ENCODE assay signal across 1 cellular context in the genomic region with DNA sequence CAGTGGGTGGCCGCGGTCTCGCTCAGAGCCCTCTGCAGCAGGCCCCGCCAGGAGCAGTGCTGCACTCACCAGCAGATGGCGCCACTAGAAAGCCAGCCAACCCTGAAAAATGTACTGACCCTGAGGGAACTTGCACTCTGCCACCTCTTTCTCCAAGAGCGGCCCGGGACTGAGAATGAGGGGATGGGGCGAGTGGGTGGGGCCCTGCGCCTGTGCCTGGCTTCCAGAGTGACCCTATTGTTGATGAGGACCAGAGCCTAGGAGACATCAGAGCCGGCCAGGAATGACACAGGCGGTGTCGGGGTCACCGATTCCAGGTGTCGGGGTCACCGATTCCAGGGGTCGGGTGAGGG.
TF ChIP-seq lines count a peak whose summit lies in the region.

No MANE protein-coding gene starts in this region.

TF ChIP-seq in GM23338, 12 proteins besides CTCF, POLR2A, EP300 and RAD21 (continued from another document):
- TF ChIP-seq, protein P1, sequence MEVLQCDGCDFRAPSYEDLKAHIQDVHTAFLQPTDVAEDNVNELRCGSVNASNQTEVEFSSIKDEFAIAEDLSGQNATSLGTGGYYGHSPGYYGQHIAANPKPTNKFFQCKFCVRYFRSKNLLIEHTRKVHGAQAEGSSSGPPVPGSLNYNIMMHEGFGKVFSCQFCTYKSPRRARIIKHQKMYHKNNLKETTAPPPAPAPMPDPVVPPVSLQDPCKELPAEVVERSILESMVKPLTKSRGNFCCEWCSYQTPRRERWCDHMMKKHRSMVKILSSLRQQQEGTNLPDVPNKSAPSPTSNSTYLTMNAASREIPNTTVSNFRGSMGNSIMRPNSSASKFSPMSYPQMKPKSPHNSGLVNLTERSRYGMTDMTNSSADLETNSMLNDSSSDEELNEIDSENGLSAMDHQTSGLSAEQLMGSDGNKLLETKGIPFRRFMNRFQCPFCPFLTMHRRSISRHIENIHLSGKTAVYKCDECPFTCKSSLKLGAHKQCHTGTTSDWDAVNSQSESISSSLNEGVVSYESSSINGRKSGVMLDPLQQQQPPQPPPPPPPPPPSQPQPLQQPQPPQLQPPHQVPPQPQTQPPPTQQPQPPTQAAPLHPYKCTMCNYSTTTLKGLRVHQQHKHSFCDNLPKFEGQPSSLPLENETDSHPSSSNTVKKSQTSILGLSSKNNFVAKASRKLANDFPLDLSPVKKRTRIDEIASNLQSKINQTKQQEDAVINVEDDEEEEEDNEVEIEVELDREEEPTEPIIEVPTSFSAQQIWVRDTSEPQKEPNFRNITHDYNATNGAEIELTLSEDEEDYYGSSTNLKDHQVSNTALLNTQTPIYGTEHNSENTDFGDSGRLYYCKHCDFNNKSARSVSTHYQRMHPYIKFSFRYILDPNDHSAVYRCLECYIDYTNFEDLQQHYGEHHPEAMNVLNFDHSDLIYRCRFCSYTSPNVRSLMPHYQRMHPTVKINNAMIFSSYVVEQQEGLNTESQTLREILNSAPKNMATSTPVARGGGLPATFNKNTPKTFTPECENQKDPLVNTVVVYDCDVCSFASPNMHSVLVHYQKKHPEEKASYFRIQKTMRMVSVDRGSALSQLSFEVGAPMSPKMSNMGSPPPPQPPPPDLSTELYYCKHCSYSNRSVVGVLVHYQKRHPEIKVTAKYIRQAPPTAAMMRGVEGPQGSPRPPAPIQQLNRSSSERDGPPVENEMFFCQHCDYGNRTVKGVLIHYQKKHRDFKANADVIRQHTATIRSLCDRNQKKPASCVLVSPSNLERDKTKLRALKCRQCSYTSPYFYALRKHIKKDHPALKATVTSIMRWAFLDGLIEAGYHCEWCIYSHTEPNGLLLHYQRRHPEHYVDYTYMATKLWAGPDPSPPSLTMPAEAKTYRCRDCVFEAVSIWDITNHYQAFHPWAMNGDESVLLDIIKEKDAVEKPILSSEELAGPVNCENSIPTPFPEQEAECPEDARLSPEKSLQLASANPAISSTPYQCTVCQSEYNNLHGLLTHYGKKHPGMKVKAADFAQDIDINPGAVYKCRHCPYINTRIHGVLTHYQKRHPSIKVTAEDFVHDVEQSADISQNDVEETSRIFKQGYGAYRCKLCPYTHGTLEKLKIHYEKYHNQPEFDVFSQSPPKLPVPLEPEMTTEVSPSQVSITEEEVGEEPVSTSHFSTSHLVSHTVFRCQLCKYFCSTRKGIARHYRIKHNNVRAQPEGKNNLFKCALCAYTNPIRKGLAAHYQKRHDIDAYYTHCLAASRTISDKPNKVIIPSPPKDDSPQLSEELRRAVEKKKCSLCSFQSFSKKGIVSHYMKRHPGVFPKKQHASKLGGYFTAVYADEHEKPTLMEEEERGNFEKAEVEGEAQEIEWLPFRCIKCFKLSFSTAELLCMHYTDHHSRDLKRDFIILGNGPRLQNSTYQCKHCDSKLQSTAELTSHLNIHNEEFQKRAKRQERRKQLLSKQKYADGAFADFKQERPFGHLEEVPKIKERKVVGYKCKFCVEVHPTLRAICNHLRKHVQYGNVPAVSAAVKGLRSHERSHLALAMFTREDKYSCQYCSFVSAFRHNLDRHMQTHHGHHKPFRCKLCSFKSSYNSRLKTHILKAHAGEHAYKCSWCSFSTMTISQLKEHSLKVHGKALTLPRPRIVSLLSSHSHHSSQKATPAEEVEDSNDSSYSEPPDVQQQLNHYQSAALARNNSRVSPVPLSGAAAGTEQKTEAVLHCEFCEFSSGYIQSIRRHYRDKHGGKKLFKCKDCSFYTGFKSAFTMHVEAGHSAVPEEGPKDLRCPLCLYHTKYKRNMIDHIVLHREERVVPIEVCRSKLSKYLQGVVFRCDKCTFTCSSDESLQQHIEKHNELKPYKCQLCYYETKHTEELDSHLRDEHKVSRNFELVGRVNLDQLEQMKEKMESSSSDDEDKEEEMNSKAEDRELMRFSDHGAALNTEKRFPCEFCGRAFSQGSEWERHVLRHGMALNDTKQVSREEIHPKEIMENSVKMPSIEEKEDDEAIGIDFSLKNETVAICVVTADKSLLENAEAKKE (CRISPR knock-in tag; IDR thresholded peaks at IDR 0.05): no peak
- TF ChIP-seq POLR2AphosphoS5 (IDR thresholded peaks at IDR 0.05; ENCODE audit: low read depth) (no peak), CREB1 (CRISPR knock-in tag; IDR thresholded peaks at IDR 0.05; ENCODE audit: low read depth) (no peak), EZH2 (IDR thresholded peaks at IDR 0.05; ENCODE audit: low read depth, unreplicated experiment) (no peak), JUNB (IDR thresholded peaks at IDR 0.05; ENCODE audit: unreplicated experiment) (no peak), STAT1 (IDR thresholded peaks at IDR 0.05; ENCODE audit: unreplicated experiment) (no peak), NANOG (IDR thresholded peaks at IDR 0.05; ENCODE audit: borderline replicate concordance) (no peak), ZNF331 (CRISPR knock-in tag; IDR thresholded peaks at IDR 0.05; ENCODE audit: low read depth) (no peak)
